ENCODE assay signal across 11 cellular contexts in genomic region chr12:9740109-9740750, GRCh38. TPM values are rescaled to one million over a fixed set of nuclear protein-coding genes. Genes with fewer than 3 reads are reported as not detected.
DNase-seq lines count a peak whose midpoint lies in the region; ATAC-seq and TF ChIP-seq lines count a peak whose summit lies in the region.
"Had no signal": no experiment of that assay in that cellular context is flagged by ENCODE, and none has a peak within 500 bp of the region (broad histone marks: within the 10 kb centered on the region; RNA-seq: fewer than 3 reads in every experiment).

No MANE protein-coding gene starts in this region.

- H3K4me3 ChIP-seq in BE2C (ENCODE audit: low read depth, low read length) (peak overlapping the region; percentile 20; the same call in 1 of the 2 replicates), breast epithelium (peak overlapping the region; percentile 23 to 51 (median 41))
- H3K4me3 ChIP-seq in naive thymus-derived CD4-positive, alpha-beta T cell (ENCODE audit: low read length) = peak overlapping the region; percentile 21

- POLR2A ChIA-PET in naive thymus-derived CD4-positive, alpha-beta T cell (lab: Charles Lee) = interaction anchor here (0.8 to 16.6 kb wide), 6 partner anchors 10 to 91 kb away, joined by 3 to 271 read pairs (median 24); partner anchors contain the start of gene CD69

- H3K36me3 Mint-ChIP-seq in naive thymus-derived CD4-positive, alpha-beta T cell = peaks cover 0 to 21% (median 0%) of the 10 kb centered on the region in 5 donors

- peaks cover 0 to 5% (median 0%) of the 10 kb centered on the region in 5 donors for H3K27me3 Mint-ChIP-seq in naive thymus-derived CD4-positive, alpha-beta T cell

- peak overlapping the region; percentile 67 to 99 (median 95) for H3K27ac Mint-ChIP-seq in naive thymus-derived CD4-positive, alpha-beta T cell

- H3K9me3 Mint-ChIP-seq in naive thymus-derived CD4-positive, alpha-beta T cell = peaks cover 0 to 7% (median 0%) of the 10 kb centered on the region in 11 donors
- H3K9me3 Mint-ChIP-seq: neural crest cell had no signal

- ATAC-seq in HG03066 (IDR thresholded peaks at IDR 0.05; ENCODE audit: low read depth, unreplicated experiment) = peak; percentile 39
- no peak for ATAC-seq in naive thymus-derived CD4-positive, alpha-beta T cell

- intact Hi-C loops in breast epithelium (cut with DNase I; ENCODE audit: low total_unique reads) = no loop called here
- intact Hi-C loops in naive thymus-derived CD4-positive, alpha-beta T cell (cut with micrococcal nuclease) = no loop called here

- H3K27me3 ChIP-seq in BE2C (peaks cover 50% of the 10 kb centered on the region), breast epithelium (no peaks in the 10 kb centered on the region)
- no peaks in the 10 kb centered on the region for H3K27me3 ChIP-seq in naive thymus-derived CD4-positive, alpha-beta T cell (ENCODE audit: control insufficient read depth in 2 of 2, insufficient read depth in 2 of 2, low read length in 2 of 2)

- DNase-seq in BE2C = no peak
- DNase-seq in breast epithelium (ENCODE audit: low spot score in 2 of 2) = no peak
- peak in 5 of 9 donors; percentile 36 to 64 (median 52) for DNase-seq in naive thymus-derived CD4-positive, alpha-beta T cell
- no peak for DNase-seq in NCI-H748 (lab: John Stamatoyannopoulos, UW; ENCODE audit: unreplicated experiment)
- DNase-seq in retina = no peak
- no peak for DNase-seq in DMS153 (lab: John Stamatoyannopoulos, UW)
- no peak for DNase-seq in AG20443 (ENCODE audit: low spot score)
- DNase-seq: activated CD4-positive, alpha-beta T cell treated with anti-CD3 and anti-CD28 coated beads for 4 hours had no signal

- H3K4me1 ChIP-seq in BE2C (no peaks in the 10 kb centered on the region), breast epithelium (no peaks in the 10 kb centered on the region)
- H3K4me1 ChIP-seq in naive thymus-derived CD4-positive, alpha-beta T cell (ENCODE audit: control insufficient read depth in 2 of 2, insufficient read depth in 2 of 2, low read length in 2 of 2) = peaks cover 58 to 59% of the 10 kb centered on the region in 2 donors

- H3K9me3 ChIP-seq in BE2C (no peaks in the 10 kb centered on the region), breast epithelium (no peaks in the 10 kb centered on the region)
- no peaks in the 10 kb centered on the region for H3K9me3 ChIP-seq in naive thymus-derived CD4-positive, alpha-beta T cell (ENCODE audit: control insufficient read depth in 2 of 3, low read length in 3 of 3)

- peaks cover 53 to 89% (median 80%) of the 10 kb centered on the region in 7 donors for H3K4me1 Mint-ChIP-seq in naive thymus-derived CD4-positive, alpha-beta T cell
- H3K4me1 Mint-ChIP-seq: neural crest cell had no signal

- TF ChIP-seq POLR2A in breast epithelium (IDR thresholded peaks at IDR 0.05) = no peak

- H3K36me3 ChIP-seq in BE2C (no peaks in the 10 kb centered on the region), breast epithelium (no peaks in the 10 kb centered on the region)
- no peaks in the 10 kb centered on the region for H3K36me3 ChIP-seq in naive thymus-derived CD4-positive, alpha-beta T cell (ENCODE audit: control insufficient read depth in 2 of 3, insufficient read depth in 3 of 3, low read length in 3 of 3)

- TF ChIP-seq CTCF in BE2C (IDR thresholded peaks at IDR 0.05; ENCODE audit: low read depth, low read length) (no peak), breast epithelium (IDR thresholded peaks at IDR 0.05) (no peak)

- H3K27ac ChIP-seq in breast epithelium = no peak overlapping the region
- peak overlapping the region; percentile 67 for H3K27ac ChIP-seq in naive thymus-derived CD4-positive, alpha-beta T cell (ENCODE audit: low read depth, low read length)

- CTCF ChIA-PET in naive thymus-derived CD4-positive, alpha-beta T cell (lab: Charles Lee) = interaction anchor here (1.6 to 3.6 kb wide), 3 partner anchors 10 to 106 kb away, joined by 5 to 36 read pairs (median 6); no protein-coding TSS in a partner anchor

- peak overlapping the region; percentile 26 to 76 (median 62) for H3K4me3 Mint-ChIP-seq in naive thymus-derived CD4-positive, alpha-beta T cell
- H3K4me3 Mint-ChIP-seq: neural crest cell had no signal

RNA-seq across cellular contexts. Expression of gene CLECL1, which starts 7.3 kb away (rescaled TPM):
- polyA plus RNA-seq in BE2C (2012; ENCODE audit: insufficient read depth, insufficient read length, low read depth) = not detected
- total RNA-seq in breast epithelium = 1 to 10 TPM in 1 of 3 donors, under 1 TPM in 1, not detected in 1; 0.80 to 1.0 TPM
- total RNA-seq in naive thymus-derived CD4-positive, alpha-beta T cell = 1 to 10 TPM in 2 of 5 experiments, under 1 TPM in 1, not detected in 2; 0.43 to 6.1 (median 2.5) TPM
- under 1 TPM; 0.38 to 0.39 TPM for polyA plus RNA-seq in naive thymus-derived CD4-positive, alpha-beta T cell
- total RNA-seq: G401, neural crest cell had no signal

RNA-seq across cellular contexts. Expression of gene CD69, which starts 20.5 kb away (rescaled TPM):
- not detected for polyA plus RNA-seq in BE2C (2012; ENCODE audit: insufficient read depth, insufficient read length, low read depth)
- 10 to 100 TPM in 2 of 3 donors, 1 to 10 TPM in 1; 7.4 to 21.4 (median 11.5) TPM for total RNA-seq in breast epithelium
- total RNA-seq in naive thymus-derived CD4-positive, alpha-beta T cell = 100 to 1,000 TPM in 3 of 5 experiments, 10 to 100 TPM in 2; 25.8 to 588 (median 125) TPM
- 100 to 1,000 TPM; 113 to 201 TPM for polyA plus RNA-seq in naive thymus-derived CD4-positive, alpha-beta T cell
- total RNA-seq: G401, neural crest cell had no signal

Comparison
In these comparisons a context has a peak if more than half of its experiments do, and no peak if none do; other contexts are left out.
1. DNase-seq: peak in naive thymus-derived CD4-positive, alpha-beta T cell (5 of 9); none in BE2C (single experiment), breast epithelium (0 of 2), NCI-H748 (single experiment), retina (single experiment), DMS153 (single experiment) and AG20443 (single experiment).
2. Peak in every context shown above with its lines, with median percentiles within 50 percentile points of each other: H3K4me3 ChIP-seq.